ENCODE assay signal across 8 cellular contexts in the genomic region with DNA sequence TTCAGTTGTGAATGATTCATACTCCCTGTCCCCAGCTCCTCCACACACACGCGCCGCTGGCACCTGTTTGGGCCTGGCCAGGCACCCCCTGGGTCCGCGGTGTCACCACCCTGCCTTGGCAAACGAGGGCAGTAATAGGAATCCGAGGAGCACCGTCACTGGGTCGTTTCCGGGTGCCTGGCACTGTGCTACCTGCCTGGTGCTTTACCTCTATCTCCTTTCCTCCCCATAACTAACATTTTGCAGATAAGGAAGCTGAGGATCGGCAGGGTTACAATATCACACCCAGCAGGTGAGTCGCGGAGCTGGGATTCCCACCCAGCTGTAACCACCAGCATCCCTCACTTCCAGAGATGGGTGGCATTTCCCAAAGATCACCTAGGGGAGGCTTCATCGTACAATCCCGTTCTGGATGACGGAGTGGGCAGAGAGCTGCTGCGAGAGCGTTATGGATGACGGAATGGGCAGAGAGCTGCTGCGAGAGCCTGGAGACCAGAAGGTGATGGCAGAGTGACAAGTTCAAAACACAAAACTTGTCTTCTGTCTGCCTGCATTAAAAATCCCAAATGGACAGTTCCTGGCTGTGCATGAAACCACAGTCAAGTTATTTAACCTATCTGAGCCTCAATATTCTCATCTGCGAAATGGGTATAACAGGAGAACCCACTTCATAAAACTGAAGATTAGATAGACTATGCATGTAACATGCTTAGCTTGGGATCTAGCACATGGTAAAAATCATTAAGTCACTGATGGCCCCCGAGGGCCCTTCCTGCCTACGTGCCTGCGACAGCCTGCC. TPM values are rescaled to one million over a fixed set of nuclear protein-coding genes. Genes with fewer than 3 reads are reported as not detected.
A peak's percentile ranks its signal among the peaks of the same experiment; 100 is the strongest.
DNase-seq lines count a peak whose midpoint lies in the region; ATAC-seq and TF ChIP-seq lines count a peak whose summit lies in the region.
"Had no signal": no experiment of that assay in that cellular context is flagged by ENCODE, and none has a peak within 500 bp of the region (broad histone marks: within the 10 kb centered on the region; RNA-seq: fewer than 3 reads in every experiment).

No MANE protein-coding gene starts in this region.

- peaks cover 4% of the 10 kb centered on the region for H3K4me1 Mint-ChIP-seq in activated naive CD8-positive, alpha-beta T cell (ENCODE audit: low read depth)

- no peaks in the 10 kb centered on the region for H3K9me3 Mint-ChIP-seq in activated naive CD8-positive, alpha-beta T cell (ENCODE audit: low read depth)

- H3K9ac ChIP-seq in iPS-18a (ENCODE audit: low read length) = no peak overlapping the region

- peak overlapping the region; percentile 69 for H3K4me3 ChIP-seq in HFF-Myc (replicated peaks; ENCODE audit: low read depth, low read length)
- H3K4me3 ChIP-seq in iPS-18a (ENCODE audit: low read length) = peak overlapping the region; percentile 62
- H3K4me3 ChIP-seq in spleen = peak overlapping the region in 7 of 8 donors; percentile 54 to 88 (median 65)

- TF ChIP-seq CTCF in HFF-Myc (IDR thresholded peaks at IDR 0.05; ENCODE audit: low read depth, low read length, missing control alignments) (no peak), spleen (IDR thresholded peaks at IDR 0.05 in 8 of 11, conservative IDR thresholded peaks at IDR 0.05 in 3 of 11) (no peak)

- DNase-seq in HFF-Myc (ENCODE audit: extremely low read depth, low read depth) = no peak
- DNase-seq in spleen = no peak
- no peak for DNase-seq in SK-N-DZ (ENCODE audit: low spot score)
- DNase-seq in cortex of kidney (lab: John Stamatoyannopoulos, UW) = no peak
- DNase-seq: NCI-H1092 treated with DMSO at 0.1 percent for 48 hours had no signal

- TF ChIP-seq POLR2A in spleen (IDR thresholded peaks at IDR 0.05) = no peak

- no peaks in the 10 kb centered on the region for H3K36me3 Mint-ChIP-seq in activated naive CD8-positive, alpha-beta T cell

- H3K36me3 ChIP-seq in iPS-18a (ENCODE audit: control insufficient read depth, low read depth, low read length) (no peaks in the 10 kb centered on the region), spleen (no peaks in the 10 kb centered on the region)

- H3K4me1 ChIP-seq in iPS-18a (ENCODE audit: control insufficient read depth, low read depth, low read length) (no peaks in the 10 kb centered on the region), spleen (peaks cover 4 to 28% (median 22%) of the 10 kb centered on the region in 6 donors)

- H3K27me3 Mint-ChIP-seq in activated naive CD8-positive, alpha-beta T cell = peaks cover 42% of the 10 kb centered on the region

- H3K9me3 ChIP-seq in iPS-18a (ENCODE audit: control insufficient read depth, low read depth, low read length) = no peaks in the 10 kb centered on the region
- H3K9me3 ChIP-seq in spleen = no peaks in the 10 kb centered on the region

- peak overlapping the region; percentile 69 for H3K4me3 Mint-ChIP-seq in activated naive CD8-positive, alpha-beta T cell

- intact Hi-C loops in spleen (cut with DNase I; ENCODE audit: low total_unique reads) = no loop called here

- 49 to 55% (median 53%) methylated on average over 18 to 24 of the region's 24 CpGs for WGBS in spleen, 5 donors

- no peak overlapping the region for H3K27ac Mint-ChIP-seq in activated naive CD8-positive, alpha-beta T cell

- H3K27ac ChIP-seq in iPS-18a (ENCODE audit: low read length) (no peak overlapping the region), spleen (peak overlapping the region in 7 of 8 donors; percentile 84 to 90 (median 87))

- peaks cover 58% of the 10 kb centered on the region for H3K27me3 ChIP-seq in iPS-18a (ENCODE audit: control insufficient read depth, insufficient read depth, low read length)
- peaks cover 4 to 90% (median 30%) of the 10 kb centered on the region in 7 donors for H3K27me3 ChIP-seq in spleen (replicated peaks in 1 of 7)

- no peak for ATAC-seq in GM18861 (IDR thresholded peaks at IDR 0.05; ENCODE audit: unreplicated experiment)

RNA-seq across cellular contexts. Expression of gene HSPA12A, which starts 1.1 kb away (rescaled TPM):
- 10 to 100 TPM in 4 of 7 donors, 1 to 10 TPM in 3; 5.6 to 16.5 (median 11.0) TPM for total RNA-seq in spleen
- 1 to 10 TPM; 1.5 to 3.6 (median 1.8) TPM for polyA plus RNA-seq in spleen
- 11.8 and 12.6 TPM in 2 replicates for polyA plus RNA-seq in SK-N-DZ (2014; cell fraction: cytosol; rRNA removed)
- polyA plus RNA-seq in SK-N-DZ (2014; cell fraction: nucleus; rRNA removed) = 16.6 and 25.9 TPM in 2 replicates
